ENCODE assay signal across 8 cellular contexts in genomic region chr17:47694818-47695663, GRCh38. TPM values are rescaled to one million over a fixed set of nuclear protein-coding genes. Genes with fewer than 3 reads are reported as not detected.
A peak's percentile ranks its signal among the peaks of the same experiment; 100 is the strongest.
DNase-seq lines count a peak whose midpoint lies in the region; ATAC-seq, FAIRE-seq and TF ChIP-seq lines count a peak whose summit lies in the region.

No MANE protein-coding gene starts in this region.

- H2AFZ ChIP-seq in OCI-LY7 (ENCODE audit: low read length) (peak overlapping the region; percentile 53), osteoblast (ENCODE audit: low read length) (peak overlapping the region; percentile 30)

- H3K4me3 Mint-ChIP-seq in activated naive CD4-positive, alpha-beta T cell treated with anti-CD3 and anti-CD28 coated beads, Interleukin-2, amount 50 U/mL, for 24 hours: peak overlapping the region; percentile 86

- BruUV-seq in OCI-LY7 (replicated peaks; lab: Mats Ljungman, UMichigan): no TSS peak

- peak overlapping the region; percentile 86 for H3K27ac Mint-ChIP-seq in activated naive CD4-positive, alpha-beta T cell treated with anti-CD3 and anti-CD28 coated beads, Interleukin-2, amount 50 U/mL, for 24 hours

- peaks cover 4% of the 10 kb centered on the region for H3K36me3 Mint-ChIP-seq in activated naive CD4-positive, alpha-beta T cell treated with anti-CD3 and anti-CD28 coated beads, Interleukin-2, amount 50 U/mL, for 24 hours

- peak overlapping the region; percentile 72 for H3K4me3 ChIP-seq in OCI-LY7 (ENCODE audit: low read depth, low read length, poor library complexity, severe bottlenecking)
- H3K4me3 ChIP-seq in osteoblast (ENCODE audit: insufficient read depth, low read length): peak overlapping the region; percentile 82

- ATAC-seq in Right ventricle myocardium inferior (peak; percentile 78), HG02759 (IDR thresholded peaks at IDR 0.05; ENCODE audit: unreplicated experiment) (no peak), HG02623 (IDR thresholded peaks at IDR 0.05; ENCODE audit: unreplicated experiment) (no peak)

- no peaks in the 10 kb centered on the region for H3K9me3 Mint-ChIP-seq in activated naive CD4-positive, alpha-beta T cell treated with anti-CD3 and anti-CD28 coated beads, Interleukin-2, amount 50 U/mL, for 24 hours

- H3K4me1 Mint-ChIP-seq in activated naive CD4-positive, alpha-beta T cell treated with anti-CD3 and anti-CD28 coated beads, Interleukin-2, amount 50 U/mL, for 24 hours: peaks cover 58% of the 10 kb centered on the region

- CTCF ChIA-PET in OCI-LY7 (lab: Charles Lee; ENCODE audit: unreplicated experiment): interaction anchor here (0.5 kb wide), 1 partner anchor 26 kb away, joined by 3 read pairs; no protein-coding TSS in a partner anchor

- no peaks in the 10 kb centered on the region for H4K20me1 ChIP-seq in OCI-LY7 (ENCODE audit: insufficient read depth, low read length)
- H4K20me1 ChIP-seq in osteoblast (ENCODE audit: insufficient read depth, low read length): peaks cover 11% of the 10 kb centered on the region

- H3K27me3 Mint-ChIP-seq in activated naive CD4-positive, alpha-beta T cell treated with anti-CD3 and anti-CD28 coated beads, Interleukin-2, amount 50 U/mL, for 24 hours: no peaks in the 10 kb centered on the region

- H3K9me2 ChIP-seq in OCI-LY7 (ENCODE audit: insufficient read depth, low read length): no peaks in the 10 kb centered on the region

- no peak for TF ChIP-seq CTCF in OCI-LY7 (conservative IDR thresholded peaks at IDR 0.05; ENCODE audit: low read length)
- TF ChIP-seq CTCF in osteoblast (IDR thresholded peaks at IDR 0.05; ENCODE audit: extremely low read depth, low read depth, low read length): no peak

- POLR2A ChIA-PET in OCI-LY7 (lab: Charles Lee): interaction anchor here (0.8 to 3.0 kb wide), 2 partner anchors 23 to 46 kb away, joined by 3 to 15 read pairs; partner anchors contain the start of gene KPNB1

- no peaks in the 10 kb centered on the region for H3K9me3 ChIP-seq in OCI-LY7 (ENCODE audit: low read length)
- H3K9me3 ChIP-seq in osteoblast (ENCODE audit: low read depth, low read length): no peaks in the 10 kb centered on the region

- H3K4me2 ChIP-seq in OCI-LY7 (ENCODE audit: low read length) (peak overlapping the region; percentile 79), osteoblast (ENCODE audit: insufficient read depth, low read length) (peak overlapping the region; percentile 82)

- peak overlapping the region; percentile 21 for H3K27ac ChIP-seq in OCI-LY7 (ENCODE audit: low read depth, low read length, poor library complexity, severe bottlenecking)
- H3K27ac ChIP-seq in osteoblast (ENCODE audit: low read depth, low read length): no peak overlapping the region

- peak; percentile 93 for FAIRE-seq in G401.6 (lab: Jason Lieb, UNC)

- H3K36me3 ChIP-seq in OCI-LY7 (ENCODE audit: insufficient read depth, low read length): 0 out of 2 replicates have a peak, but pooled peaks cover 7% of the 10 kb centered on the region
- H3K36me3 ChIP-seq in osteoblast (ENCODE audit: insufficient read depth, low read length): peaks cover 4% of the 10 kb centered on the region

- peaks cover 5% of the 10 kb centered on the region; the same call in 1 of the 2 replicates for H3K79me2 ChIP-seq in OCI-LY7 (ENCODE audit: insufficient read depth, low read depth, low read length)
- H3K79me2 ChIP-seq in osteoblast (ENCODE audit: insufficient read depth, low read length): no peaks in the 10 kb centered on the region

- intact Hi-C loops in OCI-LY7 (cut with micrococcal nuclease; ENCODE audit: unreplicated experiment): no loop called here
- intact Hi-C loops in Right ventricle myocardium inferior (cut with DNase I): loop anchor here (10.0 kb wide), 1 partner anchor 200 kb away; the partner anchor contains the start of gene SP2

- DNase-seq in OCI-LY7 (ENCODE audit: low spot score): peak; percentile 59
- DNase-seq in Right ventricle myocardium inferior (ENCODE audit: missing footprints): peak; percentile 91
- DNase-seq in osteoblast (ENCODE audit: insufficient read length, low spot score, missing footprints): peak; percentile 97
- no peak for DNase-seq in kidney tubule cell (ENCODE audit: low spot score)

- H3K4me1 ChIP-seq in OCI-LY7 (ENCODE audit: insufficient read depth, low read length, poor library complexity, severe bottlenecking) (peaks cover 31% of the 10 kb centered on the region), osteoblast (ENCODE audit: insufficient read depth, low read length) (peaks cover 17% of the 10 kb centered on the region)

- no peaks in the 10 kb centered on the region for H3K27me3 ChIP-seq in osteoblast (ENCODE audit: insufficient read depth, low read length)

RNA-seq across cellular contexts. Expression of gene TBKBP1, which starts 1.1 kb away (rescaled TPM):
- 8.3 and 15.0 TPM in 2 replicates for total RNA-seq in OCI-LY7 (2014; rRNA removed; shearing (Covaris generic))
- total RNA-seq in OCI-LY7 (2022) (15.2 and 16.0 TPM in 2 replicates), Right ventricle myocardium inferior (14.2 TPM), osteoblast (11.8 and 11.9 TPM in 2 replicates)

RNA-seq across cellular contexts. Expression of gene TBX21, which starts 38.0 kb away (rescaled TPM):
- total RNA-seq in OCI-LY7 (2014; rRNA removed; shearing (Covaris generic)): not detected in 2 replicates
- total RNA-seq in OCI-LY7 (2022): not detected in 2 replicates
- total RNA-seq in Right ventricle myocardium inferior: 0.27 TPM
- total RNA-seq in osteoblast: not detected in 2 replicates

RNA-seq across cellular contexts. Expression of gene KPNB1, which starts 45.3 kb away (rescaled TPM):
- total RNA-seq in OCI-LY7 (2014; rRNA removed; shearing (Covaris generic)): 215 and 232 TPM in 2 replicates
- total RNA-seq in OCI-LY7 (2022) (423 and 453 TPM in 2 replicates), Right ventricle myocardium inferior (166 TPM), osteoblast (331 and 351 TPM in 2 replicates)
